Comparison of ENCODE assay signal across 19 cellular contexts in the genomic region with DNA sequence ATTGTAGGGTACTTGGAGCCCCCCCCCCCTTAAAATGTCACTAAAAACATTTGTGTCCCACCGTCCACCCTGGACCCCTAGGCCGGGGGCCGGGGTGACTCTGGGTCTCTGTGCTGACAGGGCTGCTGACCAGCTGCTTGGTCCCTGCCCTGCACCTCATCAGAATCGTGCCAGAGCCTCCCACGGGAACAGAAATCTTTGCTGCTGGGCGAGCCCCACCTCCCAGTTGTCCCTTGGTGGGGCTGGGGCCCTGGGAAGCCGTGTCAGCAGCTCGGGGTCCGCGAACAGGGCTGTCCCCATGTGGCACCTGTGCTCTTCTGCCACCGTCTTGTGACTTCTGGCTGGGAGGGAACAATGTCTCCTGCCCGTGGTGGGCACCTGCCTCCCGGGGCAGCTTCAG.
"Had no signal": no experiment of that assay in that cellular context is flagged by ENCODE, and none has a peak within 500 bp of the region (broad histone marks: within the 10 kb centered on the region; RNA-seq: fewer than 3 reads in every experiment).

No MANE protein-coding gene starts in this region.

- ATAC-seq: gastroesophageal sphincter, heart right ventricle, left colon, lower lobe of right lung, mucosa of descending colon had no signal

- H3K4me1 Mint-ChIP-seq: mesothelial cell of epicardium had no signal

- DNase-seq: cerebellar nuclear complex; colonic mucosa; dermis blood vessel endothelial cell; dorsolateral prefrontal cortex; effector CD4-positive, alpha-beta T cell; effector memory CD4-positive, alpha-beta T cell; foreskin fibroblast; hippocampal formation; kidney glomerular epithelial cell; left colon; left ventricle myocardium inferior; lower lobe of right lung; mesenchymal stem cell; mucosa of descending colon; naive B cell had no signal

- H3K9me3 Mint-ChIP-seq: mesothelial cell of epicardium, naive B cell had no signal

- H3K4me3 Mint-ChIP-seq: mesothelial cell of epicardium had no signal

- H3K9me3 ChIP-seq: colonic mucosa, esophagus muscularis mucosa, gastroesophageal sphincter, heart right ventricle, left ventricle myocardium inferior, lower lobe of right lung, mucosa of descending colon had no signal

- H3K27me3 Mint-ChIP-seq: naive B cell had no signal

- H3K27ac Mint-ChIP-seq: mesothelial cell of epicardium, naive B cell had no signal

- H3K27ac ChIP-seq: colonic mucosa, esophagus muscularis mucosa, gastroesophageal sphincter, heart right ventricle, left ventricle myocardium inferior, lower lobe of right lung had no signal

- H3K4me1 ChIP-seq: colonic mucosa, gastroesophageal sphincter, lower lobe of right lung had no signal

- H3K27me3 ChIP-seq: colonic mucosa, dorsolateral prefrontal cortex, esophagus muscularis mucosa, gastroesophageal sphincter, heart right ventricle had no signal

- H3K36me3 Mint-ChIP-seq: mesothelial cell of epicardium had no signal

- H3K4me3 ChIP-seq: colonic mucosa, dorsolateral prefrontal cortex, esophagus muscularis mucosa, gastroesophageal sphincter, heart right ventricle, left ventricle myocardium inferior, lower lobe of right lung, mucosa of descending colon had no signal
